ENCODE assay signal across 1 cellular context in the genomic region with DNA sequence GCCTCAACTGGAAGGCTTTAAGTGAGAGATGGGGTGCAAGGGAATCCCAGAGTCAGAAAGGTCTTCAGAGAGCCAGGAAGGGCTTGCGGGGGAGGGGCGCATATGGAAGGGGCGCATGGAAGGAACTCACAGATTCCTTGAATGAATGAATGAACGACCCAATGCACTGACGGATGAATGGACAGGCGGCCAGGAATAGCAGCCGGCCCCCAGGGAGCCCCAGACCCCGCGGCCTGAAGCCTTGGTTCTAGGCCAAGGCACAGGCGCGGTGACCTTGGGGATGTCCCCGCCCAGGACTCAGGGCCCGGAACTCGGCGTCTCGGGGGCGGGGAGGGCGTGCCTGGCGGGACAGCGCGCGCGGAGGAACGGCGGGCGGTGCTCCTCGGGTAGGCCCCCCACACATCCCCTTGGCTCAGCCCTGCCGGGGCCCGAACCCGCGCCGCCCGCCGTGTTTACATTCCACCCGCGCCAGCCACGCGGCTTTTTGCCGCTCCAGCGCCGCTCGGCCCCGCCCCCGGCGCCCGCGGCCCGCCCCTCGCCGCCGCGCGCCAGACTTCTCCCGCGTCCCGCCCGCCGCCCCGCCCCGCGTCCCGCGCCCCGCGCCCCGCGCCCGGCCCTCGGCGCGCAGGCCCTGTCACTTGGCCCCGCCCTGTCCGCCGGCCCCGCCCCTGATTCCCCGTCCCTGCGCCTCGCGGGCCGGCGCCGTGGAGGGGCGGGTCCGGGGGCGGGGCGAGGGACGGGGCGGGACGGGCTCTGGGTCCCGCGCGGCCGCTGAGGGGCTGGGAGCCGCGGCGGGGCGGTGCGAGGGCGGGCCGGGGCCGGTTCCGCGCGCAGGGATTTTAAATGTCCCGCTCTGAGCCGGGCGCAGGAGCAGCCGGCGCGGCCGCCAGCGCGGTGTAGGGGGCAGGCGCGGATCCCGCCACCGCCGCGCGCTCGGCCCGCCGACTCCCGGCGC.
TF ChIP-seq lines count a peak whose summit lies in the region.

Gene CCNE1 (plus strand): TSS at position 867 of the 955 bp plus-strand sequence. CDS start 565 bp downstream, outside the sequence.

TF ChIP-seq in K562, 482 proteins besides CTCF, POLR2A, EP300 and RAD21 (continued from another document and continues in another):
- TF ChIP-seq ZBTB34 (CRISPR knock-in tag; IDR thresholded peaks at IDR 0.05) (peak; percentile 8; the same call in 1 of the 2 replicates), FOXM1 (IDR thresholded peaks at IDR 0.05; ENCODE audit: low read depth) (no peak), FOXM1 (CRISPR knock-in tag; IDR thresholded peaks at IDR 0.05; ENCODE audit: low read depth) (0 out of 2 replicates have a peak, but pooled peaks have one; percentile 55), NEUROD1 (IDR thresholded peaks at IDR 0.05; ENCODE audit: borderline replicate concordance, low read depth, low read length, partially characterized antibody) (peak; percentile 27), NR2C2 (CRISPR knock-in tag; IDR thresholded peaks at IDR 0.05) (no peak), NR2C2 (tag; IDR thresholded peaks at IDR 0.05) (peak; percentile 78), ZNF655 (CRISPR knock-in tag; IDR thresholded peaks at IDR 0.05) (no peak), KDM5B (IDR thresholded peaks at IDR 0.05; ENCODE audit: insufficient replicate concordance, low read depth, low read length) (peak; percentile 76), SMAD1 (IDR thresholded peaks at IDR 0.05; ENCODE audit: low read depth, low read length, partially characterized antibody) (peak; percentile 50), SMAD4 (CRISPR knock-in tag; conservative IDR thresholded peaks at IDR 0.05) (peak; percentile 89), TFAP4 (CRISPR knock-in tag; IDR thresholded peaks at IDR 0.05; ENCODE audit: borderline replicate concordance) (peak; percentile 54; the same call in 1 of the 2 replicates), JUN (IDR thresholded peaks at IDR 0.05; ENCODE audit: borderline replicate concordance, low read depth, low read length) (no peak; the same call in 1 of the 2 replicates), JUN (CRISPR knock-in tag; IDR thresholded peaks at IDR 0.05; ENCODE audit: borderline replicate concordance) (no peak), KLF1 (tag; IDR thresholded peaks at IDR 0.05) (peak; percentile 77; the same call in 1 of the 2 replicates), KLF6 (CRISPR knock-in tag; IDR thresholded peaks at IDR 0.05; ENCODE audit: borderline replicate concordance) (peak; percentile 83; the same call in 1 of the 2 replicates), GATAD2A (IDR thresholded peaks at IDR 0.05) (no peak), CCNT2 (IDR thresholded peaks at IDR 0.05; ENCODE audit: borderline replicate concordance, extremely low read depth, insufficient read length, low read depth, low read length) (peak; percentile 74), ZFP1 (CRISPR knock-in tag; IDR thresholded peaks at IDR 0.05) (no peak), POLR2G (IDR thresholded peaks at IDR 0.05; ENCODE audit: low read depth, low read length) (peak; percentile 86), ZNF121 (CRISPR knock-in tag; conservative IDR thresholded peaks at IDR 0.05) (no peak), GABPA (tag; conservative IDR thresholded peaks at IDR 0.05; ENCODE audit: low read depth) (peak; percentile 60; the same call in 1 of the 2 replicates), ZBED1 (IDR thresholded peaks at IDR 0.05) (peak; percentile 50; the same call in 1 of the 2 replicates), BRD4 (IDR thresholded peaks at IDR 0.05) (no peak; the same call in 1 of the 2 replicates), CXXC5 (CRISPR knock-in tag; IDR thresholded peaks at IDR 0.05) (peak; percentile 87), RHOXF2B (CRISPR knock-in tag; conservative IDR thresholded peaks at IDR 0.05) (no peak), ZNF592 (IDR thresholded peaks at IDR 0.05) (0 out of 2 replicates have a peak, but pooled peaks have one; percentile 38), RBFOX2 (IDR thresholded peaks at IDR 0.05; ENCODE audit: low read depth, low read length) (peak; percentile 90), ZNF140 (CRISPR knock-in tag; IDR thresholded peaks at IDR 0.05) (no peak)
- TF ChIP-seq, protein P1, sequence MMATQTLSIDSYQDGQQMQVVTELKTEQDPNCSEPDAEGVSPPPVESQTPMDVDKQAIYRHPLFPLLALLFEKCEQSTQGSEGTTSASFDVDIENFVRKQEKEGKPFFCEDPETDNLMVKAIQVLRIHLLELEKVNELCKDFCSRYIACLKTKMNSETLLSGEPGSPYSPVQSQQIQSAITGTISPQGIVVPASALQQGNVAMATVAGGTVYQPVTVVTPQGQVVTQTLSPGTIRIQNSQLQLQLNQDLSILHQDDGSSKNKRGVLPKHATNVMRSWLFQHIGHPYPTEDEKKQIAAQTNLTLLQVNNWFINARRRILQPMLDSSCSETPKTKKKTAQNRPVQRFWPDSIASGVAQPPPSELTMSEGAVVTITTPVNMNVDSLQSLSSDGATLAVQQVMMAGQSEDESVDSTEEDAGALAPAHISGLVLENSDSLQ (IDR thresholded peaks at IDR 0.05), result no peak
- TF ChIP-seq, protein P2, sequence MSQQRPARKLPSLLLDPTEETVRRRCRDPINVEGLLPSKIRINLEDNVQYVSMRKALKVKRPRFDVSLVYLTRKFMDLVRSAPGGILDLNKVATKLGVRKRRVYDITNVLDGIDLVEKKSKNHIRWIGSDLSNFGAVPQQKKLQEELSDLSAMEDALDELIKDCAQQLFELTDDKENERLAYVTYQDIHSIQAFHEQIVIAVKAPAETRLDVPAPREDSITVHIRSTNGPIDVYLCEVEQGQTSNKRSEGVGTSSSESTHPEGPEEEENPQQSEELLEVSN (IDR thresholded peaks at IDR 0.05; ENCODE audit: borderline replicate concordance in 1 of 2, extremely low read depth in 1 of 2, insufficient read depth in 1 of 2, insufficient read length in 1 of 2, low read depth in 1 of 2, low read length in 1 of 2, poor library complexity in 1 of 2, severe bottlenecking in 1 of 2), result peak; percentile 29 to 87
- TF ChIP-seq, protein P3, sequence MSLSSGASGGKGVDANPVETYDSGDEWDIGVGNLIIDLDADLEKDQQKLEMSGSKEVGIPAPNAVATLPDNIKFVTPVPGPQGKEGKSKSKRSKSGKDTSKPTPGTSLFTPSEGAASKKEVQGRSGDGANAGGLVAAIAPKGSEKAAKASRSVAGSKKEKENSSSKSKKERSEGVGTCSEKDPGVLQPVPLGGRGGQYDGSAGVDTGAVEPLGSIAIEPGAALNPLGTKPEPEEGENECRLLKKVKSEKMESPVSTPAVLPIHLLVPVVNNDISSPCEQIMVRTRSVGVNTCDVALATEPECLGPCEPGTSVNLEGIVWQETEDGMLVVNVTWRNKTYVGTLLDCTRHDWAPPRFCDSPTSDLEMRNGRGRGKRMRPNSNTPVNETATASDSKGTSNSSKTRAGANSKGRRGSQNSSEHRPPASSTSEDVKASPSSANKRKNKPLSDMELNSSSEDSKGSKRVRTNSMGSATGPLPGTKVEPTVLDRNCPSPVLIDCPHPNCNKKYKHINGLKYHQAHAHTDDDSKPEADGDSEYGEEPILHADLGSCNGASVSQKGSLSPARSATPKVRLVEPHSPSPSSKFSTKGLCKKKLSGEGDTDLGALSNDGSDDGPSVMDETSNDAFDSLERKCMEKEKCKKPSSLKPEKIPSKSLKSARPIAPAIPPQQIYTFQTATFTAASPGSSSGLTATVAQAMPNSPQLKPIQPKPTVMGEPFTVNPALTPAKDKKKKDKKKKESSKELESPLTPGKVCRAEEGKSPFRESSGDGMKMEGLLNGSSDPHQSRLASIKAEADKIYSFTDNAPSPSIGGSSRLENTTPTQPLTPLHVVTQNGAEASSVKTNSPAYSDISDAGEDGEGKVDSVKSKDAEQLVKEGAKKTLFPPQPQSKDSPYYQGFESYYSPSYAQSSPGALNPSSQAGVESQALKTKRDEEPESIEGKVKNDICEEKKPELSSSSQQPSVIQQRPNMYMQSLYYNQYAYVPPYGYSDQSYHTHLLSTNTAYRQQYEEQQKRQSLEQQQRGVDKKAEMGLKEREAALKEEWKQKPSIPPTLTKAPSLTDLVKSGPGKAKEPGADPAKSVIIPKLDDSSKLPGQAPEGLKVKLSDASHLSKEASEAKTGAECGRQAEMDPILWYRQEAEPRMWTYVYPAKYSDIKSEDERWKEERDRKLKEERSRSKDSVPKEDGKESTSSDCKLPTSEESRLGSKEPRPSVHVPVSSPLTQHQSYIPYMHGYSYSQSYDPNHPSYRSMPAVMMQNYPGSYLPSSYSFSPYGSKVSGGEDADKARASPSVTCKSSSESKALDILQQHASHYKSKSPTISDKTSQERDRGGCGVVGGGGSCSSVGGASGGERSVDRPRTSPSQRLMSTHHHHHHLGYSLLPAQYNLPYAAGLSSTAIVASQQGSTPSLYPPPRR (CRISPR knock-in tag; IDR thresholded peaks at IDR 0.05; ENCODE audit: borderline replicate concordance), result 0 out of 2 replicates have a peak, but pooled peaks have one; percentile 57
- TF ChIP-seq, protein P4, sequence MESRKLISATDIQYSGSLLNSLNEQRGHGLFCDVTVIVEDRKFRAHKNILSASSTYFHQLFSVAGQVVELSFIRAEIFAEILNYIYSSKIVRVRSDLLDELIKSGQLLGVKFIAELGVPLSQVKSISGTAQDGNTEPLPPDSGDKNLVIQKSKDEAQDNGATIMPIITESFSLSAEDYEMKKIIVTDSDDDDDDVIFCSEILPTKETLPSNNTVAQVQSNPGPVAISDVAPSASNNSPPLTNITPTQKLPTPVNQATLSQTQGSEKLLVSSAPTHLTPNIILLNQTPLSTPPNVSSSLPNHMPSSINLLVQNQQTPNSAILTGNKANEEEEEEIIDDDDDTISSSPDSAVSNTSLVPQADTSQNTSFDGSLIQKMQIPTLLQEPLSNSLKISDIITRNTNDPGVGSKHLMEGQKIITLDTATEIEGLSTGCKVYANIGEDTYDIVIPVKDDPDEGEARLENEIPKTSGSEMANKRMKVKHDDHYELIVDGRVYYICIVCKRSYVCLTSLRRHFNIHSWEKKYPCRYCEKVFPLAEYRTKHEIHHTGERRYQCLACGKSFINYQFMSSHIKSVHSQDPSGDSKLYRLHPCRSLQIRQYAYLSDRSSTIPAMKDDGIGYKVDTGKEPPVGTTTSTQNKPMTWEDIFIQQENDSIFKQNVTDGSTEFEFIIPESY (CRISPR knock-in tag; IDR thresholded peaks at IDR 0.05), result no peak
- TF ChIP-seq, protein P5, sequence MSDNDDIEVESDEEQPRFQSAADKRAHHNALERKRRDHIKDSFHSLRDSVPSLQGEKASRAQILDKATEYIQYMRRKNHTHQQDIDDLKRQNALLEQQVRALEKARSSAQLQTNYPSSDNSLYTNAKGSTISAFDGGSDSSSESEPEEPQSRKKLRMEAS (CRISPR knock-in tag; IDR thresholded peaks at IDR 0.05), result peak; percentile 68
- TF ChIP-seq, protein P6, sequence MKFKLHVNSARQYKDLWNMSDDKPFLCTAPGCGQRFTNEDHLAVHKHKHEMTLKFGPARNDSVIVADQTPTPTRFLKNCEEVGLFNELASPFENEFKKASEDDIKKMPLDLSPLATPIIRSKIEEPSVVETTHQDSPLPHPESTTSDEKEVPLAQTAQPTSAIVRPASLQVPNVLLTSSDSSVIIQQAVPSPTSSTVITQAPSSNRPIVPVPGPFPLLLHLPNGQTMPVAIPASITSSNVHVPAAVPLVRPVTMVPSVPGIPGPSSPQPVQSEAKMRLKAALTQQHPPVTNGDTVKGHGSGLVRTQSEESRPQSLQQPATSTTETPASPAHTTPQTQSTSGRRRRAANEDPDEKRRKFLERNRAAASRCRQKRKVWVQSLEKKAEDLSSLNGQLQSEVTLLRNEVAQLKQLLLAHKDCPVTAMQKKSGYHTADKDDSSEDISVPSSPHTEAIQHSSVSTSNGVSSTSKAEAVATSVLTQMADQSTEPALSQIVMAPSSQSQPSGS (CRISPR knock-in tag; IDR thresholded peaks at IDR 0.05), result peak; percentile 43; the same call in 1 of the 2 replicates
